Comparison of ENCODE assay signal across 21 cellular contexts in genomic region chr18:78408623-78409022, GRCh38.
"Had no signal": no experiment of that assay in that cellular context is flagged by ENCODE, and none has a peak within 500 bp of the region (broad histone marks: within the 10 kb centered on the region; RNA-seq: fewer than 3 reads in every experiment).

No MANE protein-coding gene starts in this region.

- H3K4me3 ChIP-seq: hepatocyte, left ventricle myocardium inferior, lung, psoas muscle, right lobe of liver, suprapubic skin, thoracic aorta, tibial artery, upper lobe of right lung, uterus had no signal

- H3K27ac ChIP-seq: hepatocyte, left ventricle myocardium inferior, parathyroid adenoma, psoas muscle, right lobe of liver, suprapubic skin, thoracic aorta, tibial artery, upper lobe of right lung, uterus had no signal

- H3K79me2 ChIP-seq: hepatocyte, parathyroid adenoma had no signal

- H3K36me3 ChIP-seq: left ventricle myocardium inferior, right lobe of liver, suprapubic skin, thoracic aorta, tibial artery, upper lobe of right lung, uterus had no signal

- ATAC-seq: natural killer cell; psoas muscle; right lobe of liver; stimulated activated effector memory CD8-positive, alpha-beta T cell treated with anti-CD3 and anti-CD28 coated beads, Interleukin-12 subunit alpha, Interleukin-12 subunit beta, amount 100 ng/mL, for 72 hours; upper lobe of right lung had no signal

- H2AFZ ChIP-seq: hepatocyte, parathyroid adenoma had no signal

- H3K9ac ChIP-seq: parathyroid adenoma had no signal

- H3K4me1 ChIP-seq: left ventricle myocardium inferior, parathyroid adenoma, psoas muscle, right lobe of liver, upper lobe of right lung, uterus had no signal

- H3K4me2 ChIP-seq: hepatocyte had no signal

- DNase-seq: islet precursor cell; left ventricle myocardium inferior; mesendoderm; naive B cell; natural killer cell; nephron progenitor cell; nucleus accumbens; psoas muscle; right lobe of liver; stimulated activated CD4-positive, alpha-beta T cell treated with anti-CD3 and anti-CD28 coated beads, Interleukin-4, amount 100 ng/mL, for 24 hours; stimulated activated naive CD4-positive, alpha-beta T cell; tibial artery; trophoblast cell; upper lobe of right lung; uterus had no signal

- H3K9me3 ChIP-seq: left ventricle myocardium inferior, psoas muscle, right lobe of liver, suprapubic skin, thoracic aorta, tibial artery, upper lobe of right lung, uterus had no signal

- H3K27me3 ChIP-seq: hepatocyte, right lobe of liver, suprapubic skin, tibial artery, upper lobe of right lung, uterus had no signal
